Comparison of ENCODE assay signal across 9 cellular contexts in the genomic region with DNA sequence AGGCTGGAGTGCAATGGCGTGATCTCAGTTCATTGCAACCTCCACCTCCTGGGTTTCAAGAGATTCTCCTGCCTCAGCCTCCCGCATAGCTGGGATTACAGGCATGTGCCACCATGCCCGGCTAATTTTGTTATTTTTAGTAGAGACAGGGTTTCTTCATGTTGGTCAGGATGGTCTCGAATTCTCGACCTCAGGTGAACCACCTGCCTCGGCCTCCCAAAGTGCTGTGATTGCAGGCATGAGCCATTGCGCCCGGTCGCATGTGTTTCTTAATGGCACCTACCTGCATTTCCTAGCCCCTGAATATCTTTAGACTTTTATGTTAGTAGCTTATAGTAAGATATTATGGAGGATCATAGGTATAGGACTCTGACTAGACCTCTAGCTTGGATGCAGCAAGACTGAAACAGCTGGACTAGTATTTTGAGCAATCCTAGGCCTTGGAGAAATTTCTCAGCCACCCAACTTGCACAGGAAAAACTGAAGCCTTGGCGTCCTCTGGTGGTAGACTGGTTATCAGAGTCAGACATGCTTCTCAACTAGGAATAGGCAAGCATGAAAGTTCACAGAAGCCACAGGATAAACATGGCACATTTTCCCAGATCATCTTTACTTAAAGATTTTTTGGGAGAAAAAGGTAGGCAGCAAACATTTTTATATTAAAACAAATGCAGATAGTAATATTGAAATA. TPM values are rescaled to one million over a fixed set of nuclear protein-coding genes. Genes with fewer than 3 reads are reported as not detected.
DNase-seq lines count a peak whose midpoint lies in the region; ATAC-seq lines count a peak whose summit lies in the region.
"Had no signal": no experiment of that assay in that cellular context is flagged by ENCODE, and none has a peak within 500 bp of the region (broad histone marks: within the 10 kb centered on the region; RNA-seq: fewer than 3 reads in every experiment).

No MANE protein-coding gene starts in this region.

- H3K4me3 ChIP-seq in skeletal muscle satellite cell (ENCODE audit: low read length): no peak overlapping the region

- peak overlapping the region; percentile 25 for H3K4me2 ChIP-seq in skeletal muscle satellite cell (ENCODE audit: low read length)

- no peaks in the 10 kb centered on the region for H3K9me3 ChIP-seq in skeletal muscle satellite cell (replicated peaks; ENCODE audit: low read length)

- peaks cover 14% of the 10 kb centered on the region for H3K4me1 ChIP-seq in skeletal muscle satellite cell (ENCODE audit: control insufficient read depth, insufficient read depth, low read length)

- ATAC-seq in left ventricle myocardium superior (peak; percentile 83), HG03175 (IDR thresholded peaks at IDR 0.05; ENCODE audit: unreplicated experiment) (no peak), HG03045 (IDR thresholded peaks at IDR 0.05; ENCODE audit: unreplicated experiment) (no peak)

- peaks cover 20% of the 10 kb centered on the region for H3K36me3 Mint-ChIP-seq in activated CD4-positive, alpha-beta memory T cell treated with anti-CD3 and anti-CD28 coated beads, Interleukin-2, amount 10 ng/mL, durations not matched to agents 7 days and 5 days (ENCODE audit: low read depth)

- no peaks in the 10 kb centered on the region for H3K9me3 Mint-ChIP-seq in activated CD4-positive, alpha-beta memory T cell treated with anti-CD3 and anti-CD28 coated beads, Interleukin-2, amount 10 ng/mL, durations not matched to agents 7 days and 5 days
- H3K9me3 Mint-ChIP-seq: stimulated activated naive CD8-positive, alpha-beta T cell treated with anti-CD3 and anti-CD28 coated beads, Interleukin-15, Interleukin-2, amounts not matched to agents 100 ng/mL and 50 ng/mL, for 24 hours had no signal

- H3K36me3 ChIP-seq in skeletal muscle satellite cell (ENCODE audit: insufficient read depth, low read length): peaks cover 34% of the 10 kb centered on the region

- POLR2A ChIA-PET in activated CD4-positive, alpha-beta memory T cell treated with anti-CD3 and anti-CD28 coated beads, Interleukin-2, amount 10 ng/mL, durations not matched to agents 7 days and 5 days (lab: Charles Lee): interaction anchor here (1.0 kb wide), 1 partner anchor 13 kb away, joined by 3 read pairs; no protein-coding TSS in a partner anchor

- DNase-seq in activated naive CD4-positive, alpha-beta T cell treated with Interleukin-2 at 50 U/mL for 16 hours: peak; percentile 7
- DNase-seq in activated naive CD4-positive, alpha-beta T cell (lab: John Stamatoyannopoulos, UW): no peak
- peak; percentile 81 for DNase-seq in MV-4-11 (lab: John Stamatoyannopoulos, UW)
- peak; percentile 23 for DNase-seq in activated CD4-positive, alpha-beta memory T cell treated with anti-CD3 and anti-CD28 coated beads, Interleukin-2, amount 10 ng/mL, durations not matched to agents 7 days and 5 days
- no peak for DNase-seq in left ventricle myocardium superior

- no peak overlapping the region for H3K27ac Mint-ChIP-seq in activated CD4-positive, alpha-beta memory T cell treated with anti-CD3 and anti-CD28 coated beads, Interleukin-2, amount 10 ng/mL, durations not matched to agents 7 days and 5 days
- H3K27ac Mint-ChIP-seq: stimulated activated naive CD8-positive, alpha-beta T cell treated with anti-CD3 and anti-CD28 coated beads, Interleukin-15, Interleukin-2, amounts not matched to agents 100 ng/mL and 50 ng/mL, for 24 hours had no signal

- no peak overlapping the region for H3K9ac ChIP-seq in skeletal muscle satellite cell (ENCODE audit: low read depth, low read length)

- H3K4me1 Mint-ChIP-seq in activated CD4-positive, alpha-beta memory T cell treated with anti-CD3 and anti-CD28 coated beads, Interleukin-2, amount 10 ng/mL, durations not matched to agents 7 days and 5 days: peaks cover 13% of the 10 kb centered on the region

- intact Hi-C loops in left ventricle myocardium superior (cut with micrococcal nuclease): no loop called here

- H3K4me3 Mint-ChIP-seq in activated CD4-positive, alpha-beta memory T cell treated with anti-CD3 and anti-CD28 coated beads, Interleukin-2, amount 10 ng/mL, durations not matched to agents 7 days and 5 days: no peak overlapping the region
- H3K4me3 Mint-ChIP-seq: stimulated activated naive CD8-positive, alpha-beta T cell treated with anti-CD3 and anti-CD28 coated beads, Interleukin-15, Interleukin-2, amounts not matched to agents 100 ng/mL and 50 ng/mL, for 24 hours had no signal

- no peaks in the 10 kb centered on the region for H3K27me3 ChIP-seq in skeletal muscle satellite cell (ENCODE audit: control insufficient read depth, insufficient read depth, low read length)

- H3K27me3 Mint-ChIP-seq in activated CD4-positive, alpha-beta memory T cell treated with anti-CD3 and anti-CD28 coated beads, Interleukin-2, amount 10 ng/mL, durations not matched to agents 7 days and 5 days: no peaks in the 10 kb centered on the region
- H3K27me3 Mint-ChIP-seq: stimulated activated naive CD8-positive, alpha-beta T cell treated with anti-CD3 and anti-CD28 coated beads, Interleukin-15, Interleukin-2, amounts not matched to agents 100 ng/mL and 50 ng/mL, for 24 hours had no signal

- CTCF ChIA-PET in activated CD4-positive, alpha-beta memory T cell treated with anti-CD3 and anti-CD28 coated beads, Interleukin-2, amount 10 ng/mL, durations not matched to agents 7 days and 5 days (lab: Charles Lee): interaction anchor here (0.6 to 1.3 kb wide), 5 partner anchors 10 to 190 kb away, joined by 3 to 5 read pairs (median 4); partner anchors contain the start of gene PSMC3

RNA-seq across cellular contexts. Expression of gene C1QTNF4, which starts 22.7 kb away (rescaled TPM):
- total RNA-seq in activated CD4-positive, alpha-beta memory T cell treated with anti-CD3 and anti-CD28 coated beads, Interleukin-2, amount 10 ng/mL, durations not matched to agents 7 days and 5 days: under 1 TPM; 0.25 to 0.68 TPM
- total RNA-seq in left ventricle myocardium superior: not detected
- not detected in 2 replicates for total RNA-seq in skeletal muscle satellite cell (2012; rRNA removed)

RNA-seq across cellular contexts. Expression of gene MTCH2, which starts 25.5 kb away (rescaled TPM):
- 10 to 100 TPM; 87.8 to 91.7 TPM for total RNA-seq in activated CD4-positive, alpha-beta memory T cell treated with anti-CD3 and anti-CD28 coated beads, Interleukin-2, amount 10 ng/mL, durations not matched to agents 7 days and 5 days
- total RNA-seq in left ventricle myocardium superior: 107 TPM
- 89.5 and 93.9 TPM in 2 replicates for total RNA-seq in skeletal muscle satellite cell (2012; rRNA removed)

RNA-seq across cellular contexts. Expression of gene FAM180B, which starts 30.4 kb away (rescaled TPM):
- under 1 TPM in 1 of 2 experiments, not detected in 1; 0.15 TPM for total RNA-seq in activated CD4-positive, alpha-beta memory T cell treated with anti-CD3 and anti-CD28 coated beads, Interleukin-2, amount 10 ng/mL, durations not matched to agents 7 days and 5 days
- total RNA-seq in left ventricle myocardium superior: not detected
- under 0.01 and 0.44 TPM in 2 replicates for total RNA-seq in skeletal muscle satellite cell (2012; rRNA removed)

RNA-seq across cellular contexts. Expression of gene NDUFS3, which starts 38.0 kb away (rescaled TPM):
- 10 to 100 TPM; 95.6 to 99.9 TPM for total RNA-seq in activated CD4-positive, alpha-beta memory T cell treated with anti-CD3 and anti-CD28 coated beads, Interleukin-2, amount 10 ng/mL, durations not matched to agents 7 days and 5 days
- total RNA-seq in left ventricle myocardium superior: 319 TPM
- 68.2 and 77.8 TPM in 2 replicates for total RNA-seq in skeletal muscle satellite cell (2012; rRNA removed)

RNA-seq across cellular contexts. Expression of gene KBTBD4, which starts 38.1 kb away (rescaled TPM):
- total RNA-seq in activated CD4-positive, alpha-beta memory T cell treated with anti-CD3 and anti-CD28 coated beads, Interleukin-2, amount 10 ng/mL, durations not matched to agents 7 days and 5 days: 10 to 100 TPM; 18.1 to 18.2 TPM
- 13.2 TPM for total RNA-seq in left ventricle myocardium superior
- 18.0 and 21.0 TPM in 2 replicates for total RNA-seq in skeletal muscle satellite cell (2012; rRNA removed)

Comparison
In these comparisons a context has a peak if more than half of its experiments do, and no peak if none do; other contexts are left out.
1. DNase-seq: peak in activated naive CD4-positive, alpha-beta T cell treated with Interleukin-2 at 50 U/mL for 16 hours (single experiment), MV-4-11 (single experiment) and activated CD4-positive, alpha-beta memory T cell treated with anti-CD3 and anti-CD28 coated beads, Interleukin-2, amount 10 ng/mL, durations not matched to agents 7 days and 5 days (single experiment); none in activated naive CD4-positive, alpha-beta T cell (0 of 4) and left ventricle myocardium superior (single experiment).